ENCODE assay signal across 18 cellular contexts in the genomic region with DNA sequence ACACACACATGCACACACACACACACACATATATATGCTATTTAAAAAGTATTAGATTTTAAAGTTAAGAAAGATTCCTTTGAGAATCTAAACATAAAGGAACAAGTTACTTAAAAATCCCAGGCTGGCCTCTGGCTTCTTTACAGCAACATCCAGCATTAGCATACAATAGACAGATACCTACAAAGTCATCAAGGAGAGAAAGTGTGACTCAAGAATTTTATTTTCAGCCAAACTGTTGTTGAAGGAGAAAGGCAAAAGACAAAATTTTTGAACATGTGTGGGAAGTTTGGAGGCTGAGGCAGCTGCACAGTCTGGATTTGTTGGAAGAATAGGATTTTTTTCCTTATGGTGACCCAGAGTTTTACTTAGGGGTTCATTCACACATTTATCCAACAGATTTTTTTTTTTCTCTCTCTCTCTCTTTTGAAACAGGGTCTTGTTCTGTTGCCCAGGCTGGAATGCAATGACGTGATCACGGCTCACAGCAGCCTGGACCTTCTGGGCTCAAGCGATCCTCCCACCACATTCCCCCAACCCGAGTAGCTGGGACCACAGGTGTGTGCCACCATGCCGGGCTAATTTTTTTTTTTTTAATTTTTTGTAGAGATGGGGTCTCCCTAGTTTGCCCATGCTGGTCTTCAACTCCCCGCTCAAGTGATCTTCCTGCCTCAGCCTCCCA. TPM values are rescaled to one million over a fixed set of nuclear protein-coding genes. Genes with fewer than 3 reads are reported as not detected.
DNase-seq lines count a peak whose midpoint lies in the region; ATAC-seq and TF ChIP-seq lines count a peak whose summit lies in the region.
"Had no signal": no experiment of that assay in that cellular context is flagged by ENCODE, and none has a peak within 500 bp of the region (broad histone marks: within the 10 kb centered on the region; RNA-seq: fewer than 3 reads in every experiment).

No MANE protein-coding gene starts in this region.

- DNase-seq in dorsolateral prefrontal cortex (no peak), mesendoderm (peak; percentile 47), substantia nigra (lab: John Stamatoyannopoulos, UW) (no peak), activated gamma-delta T cell treated with Interleukin-2 at 50 U/mL for 16 hours (no peak), NCI-H2029 treated with DMSO at 0.1 percent for 48 hours (lab: John Stamatoyannopoulos, UW) (no peak)
- DNase-seq: Calu3; CD8-positive, alpha-beta T cell; DMS53; EL; NCI-H1105; NCI-H2107; NCI-H510A; NCI-H774; RPMI8226; SHP77 treated with DMSO at 0.1 percent for 48 hours had no signal

- H2BK120ac ChIP-seq in mesendoderm (ENCODE audit: low read depth, low read length), result no peak overlapping the region

- no peak overlapping the region for H2BK5ac ChIP-seq in mesendoderm (ENCODE audit: low read length)

- H2AK5ac ChIP-seq in mesendoderm (ENCODE audit: low read length), result no peak overlapping the region

- no peak overlapping the region for H3K4ac ChIP-seq in mesendoderm (ENCODE audit: low read depth, low read length)

- WGBS in mesendoderm (ENCODE audit: extremely low coverage, insufficient coverage, low lambda C conversion rate), result no CpG with 5 or more reads among the region's 6 CpGs

- H3K79me2 ChIP-seq in mesendoderm (ENCODE audit: control insufficient read depth, insufficient read depth, low read length), result no peaks in the 10 kb centered on the region

- TF ChIP-seq CTCF in dorsolateral prefrontal cortex (IDR thresholded peaks at IDR 0.05 in 54 of 56, conservative IDR thresholded peaks at IDR 0.05 in 2 of 56; ENCODE audit: low read depth in 1 of 56, partially characterized antibody in 56 of 56), result no peak

- H3K23ac ChIP-seq in mesendoderm (ENCODE audit: low read length), result no peak overlapping the region

- H3K4me3 ChIP-seq in dorsolateral prefrontal cortex (no peak overlapping the region), mesendoderm (ENCODE audit: low read length) (no peak overlapping the region)
- H3K4me3 ChIP-seq: BLaER1 treated with 17β-estradiol and CSF1 and Interleukin-3, amounts not matched to agents 10 nM and 100 nM had no signal

- ATAC-seq in GM21619 (IDR thresholded peaks at IDR 0.05; ENCODE audit: unreplicated experiment), result no peak
- ATAC-seq: CD8-positive, alpha-beta T cell had no signal

- peaks cover 2% of the 10 kb centered on the region for H3K4me1 ChIP-seq in mesendoderm (ENCODE audit: control insufficient read depth, low read depth, low read length)

- no peak overlapping the region for H4K5ac ChIP-seq in mesendoderm (ENCODE audit: low read length)

- no peaks in the 10 kb centered on the region for H3K36me3 ChIP-seq in mesendoderm (ENCODE audit: control insufficient read depth, insufficient read depth, low read length)
- H3K36me3 ChIP-seq: BLaER1 treated with 17β-estradiol and CSF1 and Interleukin-3, amounts not matched to agents 10 nM and 100 nM had no signal

- no peaks in the 10 kb centered on the region for H3K79me1 ChIP-seq in mesendoderm (ENCODE audit: low read length)

- H3K4me2 ChIP-seq in mesendoderm (ENCODE audit: low read length), result no peak overlapping the region

- no peak overlapping the region for H3K56ac ChIP-seq in mesendoderm (ENCODE audit: low read length)

- H3K18ac ChIP-seq in mesendoderm (ENCODE audit: low read length), result no peak overlapping the region

- H3K9ac ChIP-seq in mesendoderm (ENCODE audit: low read length), result no peak overlapping the region
- H3K9ac ChIP-seq: BLaER1 treated with 17β-estradiol and CSF1 and Interleukin-3, amounts not matched to agents 10 nM and 100 nM had no signal

- no peaks in the 10 kb centered on the region for H3K27me3 ChIP-seq in dorsolateral prefrontal cortex
- H3K27me3 ChIP-seq in mesendoderm (ENCODE audit: insufficient read depth, low read length, poor library complexity), result no peaks in the 10 kb centered on the region
- H3K27me3 ChIP-seq: BLaER1 treated with 17β-estradiol and CSF1 and Interleukin-3, amounts not matched to agents 10 nM and 100 nM had no signal

- intact Hi-C loops in dorsolateral prefrontal cortex (cut with DNase I), result no loop called here

- H3K27ac ChIP-seq in angular gyrus (ENCODE audit: low read depth, low read length) (peak overlapping the region; percentile 18), dorsolateral prefrontal cortex (peak overlapping the region in 55 of 59 donors; percentile 10 to 100 (median 99)), mesendoderm (ENCODE audit: low read depth, low read length) (no peak overlapping the region), substantia nigra (ENCODE audit: low read depth, low read length, poor library complexity, severe bottlenecking) (peak overlapping the region; percentile 100)

- no peak overlapping the region for H2BK15ac ChIP-seq in mesendoderm (replicated peaks; ENCODE audit: low read depth)

- no peak overlapping the region for H4K8ac ChIP-seq in mesendoderm (ENCODE audit: low read depth, low read length)

RNA-seq across cellular contexts. Expression of gene SPOCD1, which starts 24.0 kb away (rescaled TPM):
- 1 to 10 TPM in 68 of 120 experiments, under 1 TPM in 48, not detected in 4; 0.14 to 9.4 (median 1.1) TPM for total RNA-seq in dorsolateral prefrontal cortex
- polyA plus RNA-seq in mesendoderm (2013, experiment 1 of 2), result 0.37 TPM
- 0.35 TPM for polyA plus RNA-seq in mesendoderm (2013, experiment 2 of 2)
- total RNA-seq: CD8-positive, alpha-beta T cell had no signal
